8 cellular contexts compared by ENCODE assay signal in genomic region chr2:142286618-142287017, GRCh38.
A peak's percentile ranks its signal among the peaks of the same experiment; 100 is the strongest.
DNase-seq lines count a peak whose midpoint lies in the region; ATAC-seq and TF ChIP-seq lines count a peak whose summit lies in the region.

No MANE protein-coding gene starts in this region.

- TF ChIP-seq CTCF in right lobe of liver (IDR thresholded peaks at IDR 0.05) (peak; percentile 34 to 58 (median 46)), sigmoid colon (IDR thresholded peaks at IDR 0.05) (no peak)

- ATAC-seq in GM18858 (IDR thresholded peaks at IDR 0.05; ENCODE audit: unreplicated experiment), result peak; percentile 53
- ATAC-seq in HG02884 (IDR thresholded peaks at IDR 0.05; ENCODE audit: unreplicated experiment), result peak; percentile 71
- peak; percentile 77 to 89 (median 78) for ATAC-seq in right lobe of liver

- H3K4me3 ChIP-seq in right lobe of liver, result no peak overlapping the region
- no peak overlapping the region for H3K4me3 ChIP-seq in sigmoid colon

- no peak for TF ChIP-seq EP300 in sigmoid colon (IDR thresholded peaks at IDR 0.05)

- no peaks in the 10 kb centered on the region for H3K36me3 ChIP-seq in right lobe of liver
- H3K36me3 ChIP-seq in sigmoid colon, result no peaks in the 10 kb centered on the region

- TF ChIP-seq POLR2A in right lobe of liver (IDR thresholded peaks at IDR 0.05), result no peak
- no peak for TF ChIP-seq POLR2A in sigmoid colon (IDR thresholded peaks at IDR 0.05)

- DNase-seq in RKO (ENCODE audit: low spot score), result peak; percentile 35
- DNase-seq in right lobe of liver, result no peak
- no peak for DNase-seq in stimulated activated CD4-positive, alpha-beta T cell treated with anti-CD3 and anti-CD28 coated beads, Interleukin-12 subunit alpha, Interleukin-12 subunit beta, amount 100 ng/mL, for 4 hours
- no peak for DNase-seq in NCI-H510A (lab: John Stamatoyannopoulos, UW)
- DNase-seq in sigmoid colon, result no peak
- DNase-seq in mesenteric fat pad (ENCODE audit: low spot score), result no peak

- intact Hi-C loops in right lobe of liver (cut with DNase I), result no loop called here
- intact Hi-C loops in sigmoid colon (cut with DNase I), result no loop called here

- H3K9me3 ChIP-seq in right lobe of liver (no peaks in the 10 kb centered on the region), sigmoid colon (no peaks in the 10 kb centered on the region)

- no peak overlapping the region for H3K27ac ChIP-seq in right lobe of liver
- H3K27ac ChIP-seq in sigmoid colon, result no peak overlapping the region

- no peaks in the 10 kb centered on the region for H3K27me3 ChIP-seq in right lobe of liver
- no peaks in the 10 kb centered on the region for H3K27me3 ChIP-seq in sigmoid colon

- 6% methylated on average over 6 of the region's 7 CpGs for WGBS in right lobe of liver (ENCODE audit: insufficient coverage, low coverage, low lambda C conversion rate, missing lambda C conversion rate)
- 35 to 53% methylated on average over 7 of the region's 7 CpGs for WGBS in sigmoid colon, 2 donors

- H3K4me1 ChIP-seq in right lobe of liver (no peaks in the 10 kb centered on the region), sigmoid colon (no peaks in the 10 kb centered on the region)

Comparison
In these comparisons a context has a peak if more than half of its experiments do, and no peak if none do; other contexts are left out.
1. CTCF ChIP-seq: peak in right lobe of liver (4 of 4); none in sigmoid colon (0 of 4).
2. Peak in every context shown above with its lines, with median percentiles within 50 percentile points of each other: ATAC-seq.